ENCODE assay signal across 18 cellular contexts in genomic region chr11:69480547-69481392, GRCh38. TPM values are rescaled to one million over a fixed set of nuclear protein-coding genes. Genes with fewer than 3 reads are reported as not detected.
DNase-seq lines count a peak whose midpoint lies in the region; ATAC-seq and TF ChIP-seq lines count a peak whose summit lies in the region.
"Had no signal": no experiment of that assay in that cellular context is flagged by ENCODE, and none has a peak within 500 bp of the region (broad histone marks: within the 10 kb centered on the region; RNA-seq: fewer than 3 reads in every experiment).

No MANE protein-coding gene starts in this region.

- H3K4me1 ChIP-seq in PC-3 (ENCODE audit: insufficient read depth, low read length): peaks cover 18% of the 10 kb centered on the region
- H3K4me1 ChIP-seq in tibial artery: peaks cover 0 to 24% (median 21%) of the 10 kb centered on the region in 4 donors

- H3K27ac ChIP-seq in PC-3 (ENCODE audit: low read length): no peak overlapping the region
- peak overlapping the region; percentile 29 to 58 for H3K27ac ChIP-seq in tibial artery
- H3K27ac ChIP-seq: epithelial cell of prostate, sigmoid colon had no signal

- no peaks in the 10 kb centered on the region for H3K27me3 Mint-ChIP-seq in activated CD8-positive, alpha-beta memory T cell treated with anti-CD3 and anti-CD28 coated beads, Interleukin-2, amount 10 ng/mL, durations not matched to agents 7 days and 5 days
- H3K27me3 Mint-ChIP-seq: stimulated activated naive CD8-positive, alpha-beta T cell treated with anti-CD3 and anti-CD28 coated beads, Interleukin-15, Interleukin-2, amounts not matched to agents 100 ng/mL and 50 ng/mL, for 24 hours had no signal

- no peaks in the 10 kb centered on the region for H3K79me2 ChIP-seq in PC-3 (ENCODE audit: low read length)

- POLR2A ChIA-PET in PC-3 (lab: Charles Lee; ENCODE audit: unreplicated experiment): no interaction called here

- no peak overlapping the region for H3K4me3 ChIP-seq in PC-3 (ENCODE audit: low read length)
- H3K4me3 ChIP-seq in fibroblast of villous mesenchyme (ENCODE audit: low read depth, low read length): no peak overlapping the region
- H3K4me3 ChIP-seq in tibial artery: no peak overlapping the region
- H3K4me3 ChIP-seq: sigmoid colon had no signal

- no peak for ATAC-seq in PC-3
- ATAC-seq in activated CD8-positive, alpha-beta memory T cell treated with anti-CD3 and anti-CD28 coated beads, Interleukin-2, amount 10 ng/mL, durations not matched to agents 7 days and 5 days: no peak
- ATAC-seq in HG02870 (IDR thresholded peaks at IDR 0.05; ENCODE audit: unreplicated experiment): no peak
- no peak for ATAC-seq in SK-N-SH treated with all-trans-retinoic acid at 6 μM for 48 hours

- BruUV-seq in PC-3 (replicated peaks; lab: Mats Ljungman, UMichigan): no TSS peak

- H3K4me2 ChIP-seq in PC-3 (ENCODE audit: low read length): peak overlapping the region; percentile 38; the same call in 1 of the 2 replicates

- H3K36me3 ChIP-seq in PC-3 (ENCODE audit: low read depth, low read length) (no peaks in the 10 kb centered on the region), tibial artery (no peaks in the 10 kb centered on the region)
- H3K36me3 ChIP-seq: sigmoid colon had no signal

- H4K20me1 ChIP-seq in PC-3 (ENCODE audit: low read length): no peaks in the 10 kb centered on the region

- no peak overlapping the region for H3K9ac ChIP-seq in PC-3 (ENCODE audit: low read length)

- intact Hi-C loops in PC-3 (cut with micrococcal nuclease) (no loop called here), tibial artery (cut with DNase I; ENCODE audit: low total_unique reads) (no loop called here)

- peak overlapping the region; percentile 74; the same call in 1 of the 2 replicates for H2AFZ ChIP-seq in PC-3 (ENCODE audit: low read length)

- H3K9me3 ChIP-seq in PC-3 (ENCODE audit: low read length) (no peaks in the 10 kb centered on the region), tibial artery (no peaks in the 10 kb centered on the region)
- H3K9me3 ChIP-seq: sigmoid colon had no signal

- H3F3A ChIP-seq in PC-3 (ENCODE audit: low read length, unreplicated experiment): no peaks in the 10 kb centered on the region

- H3K4me3 Mint-ChIP-seq in activated CD8-positive, alpha-beta memory T cell treated with anti-CD3 and anti-CD28 coated beads, Interleukin-2, amount 10 ng/mL, durations not matched to agents 7 days and 5 days: no peak overlapping the region
- H3K4me3 Mint-ChIP-seq: CD14-positive monocyte; stimulated activated naive CD8-positive, alpha-beta T cell treated with anti-CD3 and anti-CD28 coated beads, Interleukin-15, Interleukin-2, amounts not matched to agents 100 ng/mL and 50 ng/mL, for 24 hours had no signal

- no peaks in the 10 kb centered on the region for H3K9me3 Mint-ChIP-seq in activated CD8-positive, alpha-beta memory T cell treated with anti-CD3 and anti-CD28 coated beads, Interleukin-2, amount 10 ng/mL, durations not matched to agents 7 days and 5 days (ENCODE audit: low read depth)
- H3K9me3 Mint-ChIP-seq: CD14-positive monocyte; stimulated activated naive CD8-positive, alpha-beta T cell treated with anti-CD3 and anti-CD28 coated beads, Interleukin-15, Interleukin-2, amounts not matched to agents 100 ng/mL and 50 ng/mL, for 24 hours had no signal

- no peak overlapping the region for H3K27ac Mint-ChIP-seq in activated CD8-positive, alpha-beta memory T cell treated with anti-CD3 and anti-CD28 coated beads, Interleukin-2, amount 10 ng/mL, durations not matched to agents 7 days and 5 days
- H3K27ac Mint-ChIP-seq: stimulated activated naive CD8-positive, alpha-beta T cell treated with anti-CD3 and anti-CD28 coated beads, Interleukin-15, Interleukin-2, amounts not matched to agents 100 ng/mL and 50 ng/mL, for 24 hours had no signal

- TF ChIP-seq CTCF in PC-3 (conservative IDR thresholded peaks at IDR 0.05; ENCODE audit: low read depth, low read length): no peak
- TF ChIP-seq CTCF in fibroblast of villous mesenchyme (IDR thresholded peaks at IDR 0.05; ENCODE audit: insufficient read depth, low read depth, low read length): no peak
- no peak for TF ChIP-seq CTCF in tibial artery (IDR thresholded peaks at IDR 0.05)

- H3K36me3 Mint-ChIP-seq in activated CD8-positive, alpha-beta memory T cell treated with anti-CD3 and anti-CD28 coated beads, Interleukin-2, amount 10 ng/mL, durations not matched to agents 7 days and 5 days: no peaks in the 10 kb centered on the region
- H3K36me3 Mint-ChIP-seq: CD14-positive monocyte had no signal

- no peaks in the 10 kb centered on the region for H3K4me1 Mint-ChIP-seq in activated CD8-positive, alpha-beta memory T cell treated with anti-CD3 and anti-CD28 coated beads, Interleukin-2, amount 10 ng/mL, durations not matched to agents 7 days and 5 days
- H3K4me1 Mint-ChIP-seq: CD14-positive monocyte had no signal

- CTCF ChIA-PET in PC-3 (lab: Charles Lee): no interaction called here
- CTCF ChIA-PET in activated CD8-positive, alpha-beta memory T cell treated with anti-CD3 and anti-CD28 coated beads, Interleukin-2, amount 10 ng/mL, durations not matched to agents 7 days and 5 days (lab: Charles Lee): no interaction called here

- H3K27me3 ChIP-seq in PC-3 (ENCODE audit: low read length) (no peaks in the 10 kb centered on the region), tibial artery (no peaks in the 10 kb centered on the region)
- H3K27me3 ChIP-seq: sigmoid colon had no signal

- H3K9me2 ChIP-seq in PC-3 (replicated peaks; ENCODE audit: low read length): no peaks in the 10 kb centered on the region

- DNase-seq in PC-3 (no peak), fibroblast of villous mesenchyme (ENCODE audit: low read depth) (peak; percentile 11), mucosa of gallbladder (ENCODE audit: low spot score) (peak; percentile 69), tibial artery (no peak), NCI-H187 (lab: John Stamatoyannopoulos, UW) (no peak)
- DNase-seq in activated CD8-positive, alpha-beta memory T cell treated with anti-CD3 and anti-CD28 coated beads, Interleukin-2, amount 10 ng/mL, durations not matched to agents 7 days and 5 days: no peak
- DNase-seq: activated naive CD4-positive, alpha-beta T cell treated with Interleukin-2 at 50 U/mL for 16 hours; Kasumi-1; NCI-H2029 treated with DMSO at 0.1 percent for 48 hours; NCI-H774; SHP77 treated with DMSO at 0.1 percent for 48 hours; sigmoid colon had no signal

TF ChIP-seq in SK-N-SH treated with all-trans-retinoic acid at 6 μM for 48 hours, 23 proteins besides CTCF, POLR2A, EP300 and RAD21 (continues in another document):
- TF ChIP-seq ARNTL (CRISPR knock-in tag; IDR thresholded peaks at IDR 0.05; ENCODE audit: borderline replicate concordance, low read depth) (no peak), OSR1 (CRISPR knock-in tag; IDR thresholded peaks at IDR 0.05) (no peak), POU6F1 (CRISPR knock-in tag; IDR thresholded peaks at IDR 0.05; ENCODE audit: borderline replicate concordance, low read depth) (no peak), ZFP30 (CRISPR knock-in tag; IDR thresholded peaks at IDR 0.05) (no peak), GLIS3 (CRISPR knock-in tag; IDR thresholded peaks at IDR 0.05) (no peak), TSHZ2 (CRISPR knock-in tag; IDR thresholded peaks at IDR 0.05) (no peak), PPARA (CRISPR knock-in tag; IDR thresholded peaks at IDR 0.05; ENCODE audit: borderline replicate concordance) (no peak), ZNF70 (CRISPR knock-in tag; IDR thresholded peaks at IDR 0.05) (no peak), ESRRG (CRISPR knock-in tag; IDR thresholded peaks at IDR 0.05) (no peak)

RNA-seq across cellular contexts. Expression of gene LINC01488, which starts 0.7 kb away (rescaled TPM):
- total RNA-seq in PC-3 (2014; rRNA removed): not detected in 2 replicates
- not detected in 2 replicates for total RNA-seq in fibroblast of villous mesenchyme
- not detected for total RNA-seq in mucosa of gallbladder
- not detected for total RNA-seq in activated CD8-positive, alpha-beta memory T cell treated with anti-CD3 and anti-CD28 coated beads, Interleukin-2, amount 10 ng/mL, durations not matched to agents 7 days and 5 days
- total RNA-seq: mononuclear cell had no signal

Comparison
In these comparisons a context has a peak if more than half of its experiments do, and no peak if none do; other contexts are left out.
1. DNase-seq: peak in fibroblast of villous mesenchyme (single experiment) and mucosa of gallbladder (single experiment); none in PC-3 (single experiment), tibial artery (0 of 2), activated CD8-positive, alpha-beta memory T cell treated with anti-CD3 and anti-CD28 coated beads, Interleukin-2, amount 10 ng/mL, durations not matched to agents 7 days and 5 days (single experiment) and NCI-H187 (0 of 2).